Comparison of ENCODE assay signal across 23 cellular contexts in genomic region chr1:231397882-231398671, GRCh38. TPM values are rescaled to one million over a fixed set of nuclear protein-coding genes. Genes with fewer than 3 reads are reported as not detected.
DNase-seq lines count a peak whose midpoint lies in the region; ATAC-seq, FAIRE-seq and TF ChIP-seq lines count a peak whose summit lies in the region.
"Had no signal": no experiment of that assay in that cellular context is flagged by ENCODE, and none has a peak within 500 bp of the region (broad histone marks: within the 10 kb centered on the region; RNA-seq: fewer than 3 reads in every experiment).

No MANE protein-coding gene starts in this region.

- H3K27ac Mint-ChIP-seq in T-helper 17 cell (peak overlapping the region; percentile 51), nephron progenitor cell (peak overlapping the region; percentile 30)

- H3K4me3 ChIP-seq in HepG2 (replicated peaks in 1 of 3; ENCODE audit: insufficient read depth in 1 of 3, low read depth in 2 of 3, low read length in 3 of 3) (no peak overlapping the region), right lobe of liver (no peak overlapping the region), coronary artery (no peak overlapping the region)
- H3K4me3 ChIP-seq: SJCRH30 had no signal

- WGBS in HepG2 (ENCODE audit: low lambda C conversion rate) = 85% methylated on average over 4 of the region's 4 CpGs
- 77% methylated on average over 4 of the region's 4 CpGs for WGBS in right lobe of liver (ENCODE audit: insufficient coverage, low coverage, low lambda C conversion rate, missing lambda C conversion rate)

- H3K27ac ChIP-seq in HepG2 (ENCODE audit: extremely low read length, insufficient read depth, low read length) (no peak overlapping the region), right lobe of liver (no peak overlapping the region), coronary artery (no peak overlapping the region)
- H3K27ac ChIP-seq: SJCRH30 had no signal

- H3K4me3 Mint-ChIP-seq in T-helper 17 cell (no peak overlapping the region), nephron progenitor cell (no peak overlapping the region)

- H3K9ac ChIP-seq in HepG2 (ENCODE audit: insufficient read depth, low read depth, low read length) = no peak overlapping the region

- TF ChIP-seq RAD21 in HepG2 (CRISPR knock-in tag; IDR thresholded peaks at IDR 0.05) = no peak

- DNase-seq in HepG2 (ENCODE audit: low spot score) = no peak
- DNase-seq in right lobe of liver = no peak
- DNase-seq in T-helper 17 cell = no peak
- no peak for DNase-seq in nephron progenitor cell
- no peak for DNase-seq in NCI-H1436 (lab: John Stamatoyannopoulos, UW)
- no peak for DNase-seq in coronary artery (ENCODE audit: low spot score)
- DNase-seq: C1 segment of cervical spinal cord; DMS153; DND-41; KBM-7; MV-4-11; NCI-H1105; NCI-H2029; NCI-H446; NCI-H524 treated with DMSO at 0.1 percent for 48 hours; NCI-H774; NK-92 treated with Interleukin-12 subunit alpha and Interleukin-12 subunit beta, amount 100 ng/mL, for 24 hours; SJCRH30 had no signal

- H3K9me3 ChIP-seq in HepG2 (ENCODE audit: low read length) (no peaks in the 10 kb centered on the region), right lobe of liver (no peaks in the 10 kb centered on the region), T-helper 17 cell (ENCODE audit: control insufficient read depth, low read length, poor library complexity, severe bottlenecking) (no peaks in the 10 kb centered on the region)
- H3K9me3 ChIP-seq: SJCRH30 had no signal

- peaks cover 84% of the 10 kb centered on the region for H4K20me1 ChIP-seq in HepG2 (ENCODE audit: insufficient read depth, low read length)

- no peak for FAIRE-seq in HepG2 (lab: Jason Lieb, UNC)
- FAIRE-seq: GM18507 had no signal

- no peaks in the 10 kb centered on the region for H3K27me3 ChIP-seq in HepG2 (ENCODE audit: control insufficient read depth in 1 of 2, insufficient read depth in 2 of 2, low read length in 2 of 2)
- no peaks in the 10 kb centered on the region for H3K27me3 ChIP-seq in right lobe of liver
- H3K27me3 ChIP-seq: SJCRH30 had no signal

- peaks cover 0 to 40% of the 10 kb centered on the region in 2 experiments for H3K36me3 ChIP-seq in HepG2 (replicated peaks in 1 of 2; ENCODE audit: control insufficient read depth in 1 of 2, insufficient read depth in 2 of 2, low read length in 2 of 2)
- no peaks in the 10 kb centered on the region for H3K36me3 ChIP-seq in right lobe of liver
- H3K36me3 ChIP-seq: SJCRH30 had no signal

- TF ChIP-seq CTCF in HepG2 (CRISPR knock-in tag; IDR thresholded peaks at IDR 0.05) (no peak), right lobe of liver (IDR thresholded peaks at IDR 0.05) (no peak), nephron progenitor cell (IDR thresholded peaks at IDR 0.05) (no peak), coronary artery (IDR thresholded peaks at IDR 0.05) (no peak)

- POLR2A ChIA-PET in HepG2 (lab: Yijun Ruan, JAX) = interaction anchor here (1.1 kb wide), 1 partner anchor 21 kb away, joined by 3 read pairs; no protein-coding TSS in a partner anchor

- no TSS peak for BruUV-seq in HepG2 (replicated peaks; lab: Mats Ljungman, UMichigan)

- no peak overlapping the region for H3K4me2 ChIP-seq in HepG2 (ENCODE audit: low read depth, low read length)

- CTCF ChIA-PET in HepG2 (lab: Yijun Ruan, JAX; ENCODE audit: low intra/inter-chr PET ratio, low total read pairs) = no interaction called here

- in situ Hi-C loops in HepG2 (cut with HindIII; ENCODE audit: extremely low pct_ligation_motif_present, low pct_unique_long_range_greater_than_20kb) = no loop called here

- intact Hi-C loops in HepG2 (cut with micrococcal nuclease; ENCODE audit: unreplicated experiment) (no loop called here), right lobe of liver (cut with DNase I) (no loop called here)

- H2AFZ ChIP-seq in HepG2 (ENCODE audit: low read length) = no peak overlapping the region

- H3K27me3 Mint-ChIP-seq in T-helper 17 cell (no peaks in the 10 kb centered on the region), nephron progenitor cell (ENCODE audit: low read depth, poor library complexity) (no peaks in the 10 kb centered on the region)

- H3K4me1 ChIP-seq in HepG2 (ENCODE audit: insufficient read depth, low read length) (peaks cover 78% of the 10 kb centered on the region), right lobe of liver (peaks cover 0 to 38% (median 16%) of the 10 kb centered on the region in 4 donors)

- no peak for ATAC-seq in HepG2
- ATAC-seq in right lobe of liver = no peak
- no peak for ATAC-seq in T-helper 17 cell
- no peak for ATAC-seq in HG02678 (IDR thresholded peaks at IDR 0.05; ENCODE audit: unreplicated experiment)
- ATAC-seq: HCT116, PC-3, SK-N-SH treated with all-trans-retinoic acid at 6 μM for 48 hours had no signal

- no peak for TF ChIP-seq EP300 in HepG2 (IDR thresholded peaks at IDR 0.05; ENCODE audit: low read depth in 2 of 2, low read length in 2 of 2)
- no peak for TF ChIP-seq EP300 in HepG2 (CRISPR knock-in tag; IDR thresholded peaks at IDR 0.05; ENCODE audit: borderline replicate concordance)

- H3K36me3 Mint-ChIP-seq in T-helper 17 cell (ENCODE audit: low read depth) (no peaks in the 10 kb centered on the region), nephron progenitor cell (ENCODE audit: low read depth) (peaks cover 47% of the 10 kb centered on the region)

- H3K9me3 Mint-ChIP-seq in nephron progenitor cell = no peaks in the 10 kb centered on the region

- H3K4me1 Mint-ChIP-seq in T-helper 17 cell (peaks cover 48% of the 10 kb centered on the region), nephron progenitor cell (peaks cover 22% of the 10 kb centered on the region)

- H3K79me2 ChIP-seq in HepG2 (ENCODE audit: insufficient read depth, low read length) = peaks cover 98% of the 10 kb centered on the region

- TF ChIP-seq POLR2A in HepG2 (IDR thresholded peaks at IDR 0.05; ENCODE audit: insufficient read depth in 1 of 2, low read depth in 2 of 2, low read length in 2 of 2) = no peak
- TF ChIP-seq POLR2A in right lobe of liver (IDR thresholded peaks at IDR 0.05) = no peak

RNA-seq across cellular contexts. Expression of gene EGLN1, which starts 24.0 kb away (rescaled TPM):
- total RNA-seq in HepG2 (2016; rRNA removed; fragmentation: Illumina TruSeq; extraction: Trizol) = 34.4 and 38.2 TPM in 2 replicates
- total RNA-seq in HepG2 (2016; cell fraction: cytosol; rRNA removed; fragmentation: Illumina TruSeq; extraction: Trizol; ENCODE audit: low read depth) = 5.4 and 8.9 TPM in 2 replicates
- 35.4 and 39.1 TPM in 2 replicates for total RNA-seq in HepG2 (2016; cell fraction: insoluble cytoplasmic fraction; rRNA removed; fragmentation: Illumina TruSeq; extraction: Trizol)
- 24.6 TPM in 2 replicates for total RNA-seq in HepG2 (2016; cell fraction: membrane; rRNA removed; fragmentation: Illumina TruSeq; extraction: Trizol)
- 18.5 and 19.0 TPM in 2 replicates for total RNA-seq in HepG2 (2016; cell fraction: nucleus; rRNA removed; fragmentation: Illumina TruSeq; extraction: Trizol)
- polyA plus RNA-seq in HepG2 (2011; rRNA removed) = 34.0 and 44.1 TPM in 2 replicates
- 14.2 and 22.5 TPM in 2 replicates for polyA plus RNA-seq in HepG2 (2011; cell fraction: cytosol; rRNA removed)
- polyA plus RNA-seq in HepG2 (2011; cell fraction: nucleus; rRNA removed) = 10.6 and 13.2 TPM in 2 replicates
- 42.4 and 51.8 TPM in 2 replicates for polyA plus RNA-seq in HepG2 (2012)
- polyA plus RNA-seq in HepG2 (2016; cell fraction: cytosol; fragmentation: Illumina TruSeq; extraction: Trizol; ENCODE audit: low read depth) = 3.9 and 5.0 TPM in 2 replicates
- polyA plus RNA-seq in HepG2 (2016; cell fraction: insoluble cytoplasmic fraction; fragmentation: Illumina TruSeq; extraction: Trizol; ENCODE audit: low read depth) = 29.2 and 31.8 TPM in 2 replicates
- 12.2 and 13.6 TPM in 2 replicates for polyA plus RNA-seq in HepG2 (2016; cell fraction: membrane; fragmentation: Illumina TruSeq; extraction: Trizol; ENCODE audit: low read depth)
- 14.1 and 15.7 TPM in 2 replicates for polyA plus RNA-seq in HepG2 (2016; cell fraction: nucleus; fragmentation: Illumina TruSeq; extraction: Trizol; ENCODE audit: insufficient read depth, low read depth)
- polyA minus RNA-seq in HepG2 (2011; rRNA and poly(A)+ RNA removed; ENCODE audit: low replicate concordance) = 10.6 and 21.6 TPM in 2 replicates
- polyA minus RNA-seq in HepG2 (2011; cell fraction: cytosol; rRNA and poly(A)+ RNA removed) = 37.5 and 53.9 TPM in 2 replicates
- 54.3 and 59.9 TPM in 2 replicates for polyA minus RNA-seq in HepG2 (2011; cell fraction: nucleus; rRNA and poly(A)+ RNA removed)
- total RNA-seq in right lobe of liver = 10 to 100 TPM; 19.3 to 66.5 (median 38.9) TPM
- total RNA-seq in T-helper 17 cell = 10 to 100 TPM; 13.5 to 17.2 TPM

RNA-seq across cellular contexts. Expression of gene SPRTN, which starts 60.0 kb away (rescaled TPM):
- 15.2 and 17.7 TPM in 2 replicates for total RNA-seq in HepG2 (2016; rRNA removed; fragmentation: Illumina TruSeq; extraction: Trizol)
- 1.6 and 2.0 TPM in 2 replicates for total RNA-seq in HepG2 (2016; cell fraction: cytosol; rRNA removed; fragmentation: Illumina TruSeq; extraction: Trizol; ENCODE audit: low read depth)
- total RNA-seq in HepG2 (2016; cell fraction: insoluble cytoplasmic fraction; rRNA removed; fragmentation: Illumina TruSeq; extraction: Trizol) = 15.9 and 18.4 TPM in 2 replicates
- total RNA-seq in HepG2 (2016; cell fraction: membrane; rRNA removed; fragmentation: Illumina TruSeq; extraction: Trizol) = 5.3 and 5.5 TPM in 2 replicates
- total RNA-seq in HepG2 (2016; cell fraction: nucleus; rRNA removed; fragmentation: Illumina TruSeq; extraction: Trizol) = 13.9 and 19.7 TPM in 2 replicates
- 3.9 and 4.2 TPM in 2 replicates for polyA plus RNA-seq in HepG2 (2011; rRNA removed)
- 5.3 and 5.4 TPM in 2 replicates for polyA plus RNA-seq in HepG2 (2011; cell fraction: cytosol; rRNA removed)
- polyA plus RNA-seq in HepG2 (2011; cell fraction: nucleus; rRNA removed) = 4.3 and 5.4 TPM in 2 replicates
- polyA plus RNA-seq in HepG2 (2012) = 4.0 TPM in 2 replicates
- 0.49 and 0.59 TPM in 2 replicates for polyA plus RNA-seq in HepG2 (2016; cell fraction: cytosol; fragmentation: Illumina TruSeq; extraction: Trizol; ENCODE audit: low read depth)
- polyA plus RNA-seq in HepG2 (2016; cell fraction: insoluble cytoplasmic fraction; fragmentation: Illumina TruSeq; extraction: Trizol; ENCODE audit: low read depth) = 17.4 and 18.3 TPM in 2 replicates
- polyA plus RNA-seq in HepG2 (2016; cell fraction: membrane; fragmentation: Illumina TruSeq; extraction: Trizol; ENCODE audit: low read depth) = 1.9 and 2.2 TPM in 2 replicates
- polyA plus RNA-seq in HepG2 (2016; cell fraction: nucleus; fragmentation: Illumina TruSeq; extraction: Trizol; ENCODE audit: insufficient read depth, low read depth) = 9.8 and 12.4 TPM in 2 replicates
- polyA minus RNA-seq in HepG2 (2011; rRNA and poly(A)+ RNA removed; ENCODE audit: low replicate concordance) = 8.7 and 42.7 TPM in 2 replicates
- polyA minus RNA-seq in HepG2 (2011; cell fraction: cytosol; rRNA and poly(A)+ RNA removed) = 5.3 and 9.5 TPM in 2 replicates
- polyA minus RNA-seq in HepG2 (2011; cell fraction: nucleus; rRNA and poly(A)+ RNA removed) = 23.7 and 28.6 TPM in 2 replicates
- 1 to 10 TPM; 3.3 to 6.4 (median 4.8) TPM for total RNA-seq in right lobe of liver
- total RNA-seq in T-helper 17 cell = 10 to 100 TPM; 23.3 to 31.3 TPM
